In genomic region chr3:136181741-136182140, GRCh38 we compare ENCODE assay signal across 18 cellular contexts.
"Had no signal": no experiment of that assay in that cellular context is flagged by ENCODE, and none has a peak within 500 bp of the region (broad histone marks: within the 10 kb centered on the region; RNA-seq: fewer than 3 reads in every experiment).

No MANE protein-coding gene starts in this region.

- H3K36me3 ChIP-seq: left lung, ovary, suprapubic skin, transverse colon had no signal

- H3K27ac Mint-ChIP-seq: activated B cell treated with CpG ODN at 0.5 μM for 24 hours; activated CD4-positive, alpha-beta memory T cell treated with anti-CD3 and anti-CD28 coated beads, Interleukin-2, amount 10 ng/mL, durations not matched to agents 7 days and 5 days had no signal

- H3K4me3 ChIP-seq: left lung, ovary, psoas muscle, smooth muscle cell, suprapubic skin, transverse colon had no signal

- H3K27me3 ChIP-seq: left lung, ovary, suprapubic skin, transverse colon had no signal

- H3K9me3 ChIP-seq: left lung, ovary, psoas muscle, suprapubic skin, transverse colon had no signal

- H3K9me3 Mint-ChIP-seq: activated B cell treated with CpG ODN at 0.5 μM for 24 hours; activated CD4-positive, alpha-beta memory T cell treated with anti-CD3 and anti-CD28 coated beads, Interleukin-2, amount 10 ng/mL, durations not matched to agents 7 days and 5 days; activated naive CD8-positive, alpha-beta T cell treated with anti-CD3 and anti-CD28 coated beads for 36 hours; stimulated activated naive CD8-positive, alpha-beta T cell treated with anti-CD3 and anti-CD28 coated beads, Interleukin-15, amount 100 ng/mL, for 72 hours had no signal

- ATAC-seq: left lung; right cardiac atrium; stimulated activated naive CD8-positive, alpha-beta T cell treated with anti-CD3 and anti-CD28 coated beads, Interleukin-15, amount 100 ng/mL, for 72 hours had no signal

- DNase-seq: activated B cell treated with CpG ODN at 0.5 μM for 24 hours; activated CD4-positive, alpha-beta memory T cell treated with anti-CD3 and anti-CD28 coated beads, Interleukin-2, amount 10 ng/mL, durations not matched to agents 7 days and 5 days; activated CD4-positive, alpha-beta T cell treated with anti-CD3 and anti-CD28 coated beads for 48 hours; activated naive CD8-positive, alpha-beta T cell treated with anti-CD3 and anti-CD28 coated beads for 36 hours; activated T-cell treated with anti-CD3 and anti-CD28 coated beads, Interleukin-2, amount 50 U/mL, for 1 hour; amniotic stem cell; foreskin fibroblast; glutamatergic neuron; hypothalamus; left lung; ovary; psoas muscle; right cardiac atrium; stimulated activated CD4-positive, alpha-beta T cell treated with anti-CD3 and anti-CD28 coated beads, Interleukin-4, amount 100 ng/mL, for 1 hour; stimulated activated naive CD8-positive, alpha-beta T cell treated with anti-CD3 and anti-CD28 coated beads, Interleukin-15, amount 100 ng/mL, for 72 hours; transverse colon had no signal

- H3K27ac ChIP-seq: ovary, psoas muscle, suprapubic skin had no signal

- H3K4me3 Mint-ChIP-seq: activated B cell treated with CpG ODN at 0.5 μM for 24 hours; activated CD4-positive, alpha-beta memory T cell treated with anti-CD3 and anti-CD28 coated beads, Interleukin-2, amount 10 ng/mL, durations not matched to agents 7 days and 5 days had no signal

- H3K27me3 Mint-ChIP-seq: activated B cell treated with CpG ODN at 0.5 μM for 24 hours; activated CD4-positive, alpha-beta memory T cell treated with anti-CD3 and anti-CD28 coated beads, Interleukin-2, amount 10 ng/mL, durations not matched to agents 7 days and 5 days; activated naive CD8-positive, alpha-beta T cell treated with anti-CD3 and anti-CD28 coated beads for 36 hours; stimulated activated naive CD8-positive, alpha-beta T cell treated with anti-CD3 and anti-CD28 coated beads, Interleukin-15, amount 100 ng/mL, for 72 hours had no signal
